In genomic region chr1:152219438-152219837, GRCh38 we compare ENCODE assay signal across 6 cellular contexts. TPM values are rescaled to one million over a fixed set of nuclear protein-coding genes. Genes with fewer than 3 reads are reported as not detected.
"Had no signal": no experiment of that assay in that cellular context is flagged by ENCODE, and none has a peak within 500 bp of the region (broad histone marks: within the 10 kb centered on the region; RNA-seq: fewer than 3 reads in every experiment).

No MANE protein-coding gene starts in this region.

RNA-seq across cellular contexts. Expression of gene HRNR, which starts 4.6 kb away (rescaled TPM):
- total RNA-seq: HepG2, HT-29, HT1080, IMR-90, K562 had no signal
- polyA plus RNA-seq: HepG2, IgD-negative memory B cell, K562 had no signal
